26 cellular contexts compared by ENCODE assay signal in genomic region chr14:100544506-100545141, GRCh38. TPM values are rescaled to one million over a fixed set of nuclear protein-coding genes. Genes with fewer than 3 reads are reported as not detected.
DNase-seq lines count a peak whose midpoint lies in the region; ATAC-seq, FAIRE-seq and TF ChIP-seq lines count a peak whose summit lies in the region.
"Had no signal": no experiment of that assay in that cellular context is flagged by ENCODE, and none has a peak within 500 bp of the region (broad histone marks: within the 10 kb centered on the region; RNA-seq: fewer than 3 reads in every experiment).

No MANE protein-coding gene starts in this region.

- H3K4me3 ChIP-seq in K562 (no peak overlapping the region), small intestine (ENCODE audit: low read depth in 1 of 2, low read length in 2 of 2) (no peak overlapping the region)
- H3K4me3 ChIP-seq: Peyer's patch, SJSA1 had no signal

- no peak overlapping the region for H2BK120ac ChIP-seq in H9 (ENCODE audit: low read depth, low read length, poor library complexity, severe bottlenecking)

- no peak overlapping the region for H3T11ph ChIP-seq in H9 (ENCODE audit: low read length)

- no peak overlapping the region for H3K56ac ChIP-seq in H9 (ENCODE audit: insufficient read length, low read depth, low read length)

- H3K23me2 ChIP-seq in H9 (ENCODE audit: insufficient read length, low read depth, low read length, poor library complexity, severe bottlenecking) = no peaks in the 10 kb centered on the region

- no peaks in the 10 kb centered on the region for H3K36me3 ChIP-seq in K562 (ENCODE audit: control insufficient read depth, insufficient read depth, low read length)
- no peaks in the 10 kb centered on the region for H3K36me3 ChIP-seq in small intestine (ENCODE audit: control insufficient read depth in 2 of 2, insufficient read depth in 2 of 2, low read length in 2 of 2)
- H3K36me3 ChIP-seq: Peyer's patch, SJSA1 had no signal

- no peak overlapping the region for H4K5ac ChIP-seq in H9 (ENCODE audit: insufficient read length, low read depth, low read length)

- no peak for TF ChIP-seq EP300 in K562 (IDR thresholded peaks at IDR 0.05; ENCODE audit: low read length)

- H3K4me3 Mint-ChIP-seq in H9 = no peak overlapping the region

- intact Hi-C loops in K562 (cut with micrococcal nuclease) = loop anchor here (5.0 kb wide), 1 partner anchor 103 kb away; no protein-coding TSS in a partner anchor

- H4K91ac ChIP-seq in H9 (ENCODE audit: insufficient read length, low read depth, low read length) = no peak overlapping the region

- WGBS in H9 (ENCODE audit: extremely low coverage, insufficient read length, low lambda C conversion rate) = no CpG with 5 or more reads among the region's 15 CpGs
- 75% methylated on average over 10 of the region's 15 CpGs for WGBS in K562 (ENCODE audit: insufficient coverage, low coverage, missing lambda C conversion rate)
- 74 to 85% (median 79%) methylated on average over 14 to 15 of the region's 15 CpGs for WGBS in small intestine, 3 donors

- H3K23ac ChIP-seq in H9 (ENCODE audit: insufficient read length, low read depth, low read length) = no peak overlapping the region

- ATAC-seq in K562 (no peak), HG03457 (IDR thresholded peaks at IDR 0.05; ENCODE audit: unreplicated experiment) (no peak), HG03280 (IDR thresholded peaks at IDR 0.05; ENCODE audit: unreplicated experiment) (no peak)

- H3K9me1 ChIP-seq in K562 (ENCODE audit: control insufficient read depth, insufficient read depth, low read length) = no peaks in the 10 kb centered on the region

- H3K79me2 ChIP-seq in H9 (ENCODE audit: insufficient read depth, low read length) (no peaks in the 10 kb centered on the region), K562 (ENCODE audit: control insufficient read depth, insufficient read depth, low read length) (no peaks in the 10 kb centered on the region)

- H3K27me3 ChIP-seq in H9 (ENCODE audit: insufficient read depth, low read length) (no peaks in the 10 kb centered on the region), K562 (ENCODE audit: control insufficient read depth in 2 of 2, insufficient read depth in 2 of 2, low read length in 2 of 2) (no peaks in the 10 kb centered on the region), small intestine (ENCODE audit: control insufficient read depth in 2 of 2, insufficient read depth in 2 of 2, low read length in 2 of 2) (no peaks in the 10 kb centered on the region)
- H3K27me3 ChIP-seq: Peyer's patch had no signal

- in situ Hi-C loops in K562 (cut with MboI) = no loop called here

- H2BK12ac ChIP-seq in H9 (ENCODE audit: insufficient read length, low read depth, low read length) = no peak overlapping the region

- no peak overlapping the region for H4K8ac ChIP-seq in H9 (replicated peaks; ENCODE audit: insufficient read length, low read depth, low read length)

- H3K4me1 Mint-ChIP-seq in H9 = peaks cover 8 to 15% of the 10 kb centered on the region in 2 experiments

- H4K20me1 ChIP-seq in H9 (ENCODE audit: control insufficient read depth, insufficient read depth, insufficient read length) (no peaks in the 10 kb centered on the region), K562 (replicated peaks; ENCODE audit: control insufficient read depth, insufficient read depth, low read length) (no peaks in the 10 kb centered on the region)

- no peaks in the 10 kb centered on the region; a peak in 1 of 5 replicates for H3K9me3 Mint-ChIP-seq in H9

- no peak for TF ChIP-seq RAD21 in K562 (CRISPR knock-in tag; conservative IDR thresholded peaks at IDR 0.05 in 1 of 2, IDR thresholded peaks at IDR 0.05 in 1 of 2)

- FAIRE-seq in K562 (lab: Jason Lieb, UNC) (no peak), small intestine (lab: Jason Lieb, UNC) (no peak)
- FAIRE-seq: D721Med, GM19239, H54, HTR-8/SVneo had no signal

- BruUV-seq in K562 (replicated peaks; lab: Mats Ljungman, UMichigan) = no TSS peak

- DNase-seq in NCI-H82 (lab: John Stamatoyannopoulos, UW) (peak; percentile 7), NCI-H82 treated with DMSO at 0.1 percent for 48 hours (lab: John Stamatoyannopoulos, UW; ENCODE audit: unreplicated experiment) (no peak), H9 (no peak), K562 (ENCODE audit: extremely low read depth in 1 of 4, low spot score in 3 of 4) (peak in 2 of 4 experiments; percentile 41 to 46), small intestine (peak; percentile 14), HUDEP-2 (lab: John Stamatoyannopoulos, UW; ENCODE audit: unreplicated experiment in 76 of 76) (no peak)
- DNase-seq: DMS53, GF-D8, IMR-90, Karpas-422, MV-4-11, NCI-H1105 treated with DMSO at 0.1 percent for 48 hours, NCI-H2029 treated with DMSO at 0.1 percent for 48 hours, NCI-H226, NCI-H510A treated with DMSO at 0.1 percent for 48 hours, NCI-H748 treated with DMSO at 0.1 percent for 48 hours, Peyer's patch had no signal

- no peak overlapping the region for H2AK5ac ChIP-seq in H9 (ENCODE audit: insufficient read length, low read length)

- H2BK15ac ChIP-seq in H9 (ENCODE audit: low read depth, low read length) = no peak overlapping the region

- H3K18ac ChIP-seq in H9 (ENCODE audit: insufficient read length, low read depth, low read length) = no peak overlapping the region

- H3K4me1 ChIP-seq in H9 (ENCODE audit: insufficient read depth, low read length) (peaks cover 3% of the 10 kb centered on the region; the same call in 1 of the 2 replicates), K562 (replicated peaks in 1 of 2; ENCODE audit: control insufficient read depth in 2 of 2, insufficient read depth in 2 of 2, low read length in 2 of 2) (peaks cover 12 to 60% of the 10 kb centered on the region in 2 experiments; a peak in 4 of 5 replicates), small intestine (ENCODE audit: control insufficient read depth in 2 of 2, insufficient read depth in 1 of 2, low read depth in 1 of 2, low read length in 1 of 2) (no peaks in the 10 kb centered on the region)

- H3K27me3 Mint-ChIP-seq in H9 (ENCODE audit: low read depth) = peaks cover 2% of the 10 kb centered on the region; the same call in 1 of the 2 replicates

- H3K14ac ChIP-seq in H9 (ENCODE audit: insufficient read depth, low read length) = peak overlapping the region; percentile 21

- H3K4me2 ChIP-seq in H9 (ENCODE audit: insufficient read depth, insufficient read length, low read length) (no peak overlapping the region), K562 (ENCODE audit: insufficient read depth, low read length) (no peak overlapping the region)

- no peak overlapping the region for H2AFZ ChIP-seq in H9 (ENCODE audit: low read length)
- 0 out of 2 replicates have a peak overlapping the region, but pooled peaks have one; percentile 96 for H2AFZ ChIP-seq in K562 (ENCODE audit: low read depth, low read length)

- no peak overlapping the region for H3K27ac ChIP-seq in H9 (ENCODE audit: insufficient read length, low read depth, low read length)
- H3K27ac ChIP-seq in K562 (ENCODE audit: extremely low read depth, low read depth, low read length) = no peak overlapping the region
- H3K27ac ChIP-seq in small intestine (ENCODE audit: low read depth in 1 of 2, low read length in 1 of 2) = no peak overlapping the region
- H3K27ac ChIP-seq: 22Rv1, C4-2B, Peyer's patch, SJSA1 had no signal

- TF ChIP-seq CTCF in H9 (conservative IDR thresholded peaks at IDR 0.05) (no peak), K562 (IDR thresholded peaks at IDR 0.05 in 2 of 3, conservative IDR thresholded peaks at IDR 0.05 in 1 of 3; ENCODE audit: insufficient read depth in 2 of 3, low read depth in 1 of 3, low read length in 3 of 3) (no peak)

- H3K9me3 ChIP-seq in H9 (ENCODE audit: control insufficient read depth, low read depth, low read length) = no peaks in the 10 kb centered on the region
- H3K9me3 ChIP-seq in K562 (replicated peaks; ENCODE audit: control insufficient read depth, insufficient read depth, low read depth, low read length) = no peaks in the 10 kb centered on the region
- no peaks in the 10 kb centered on the region for H3K9me3 ChIP-seq in small intestine (ENCODE audit: control insufficient read depth, low read depth)
- H3K9me3 ChIP-seq: Peyer's patch, SJSA1 had no signal

- no peak for TF ChIP-seq POLR2A in K562 (conservative IDR thresholded peaks at IDR 0.05)

- H3K27ac Mint-ChIP-seq in H9 = no peak overlapping the region

- H3K9ac ChIP-seq in H9 (ENCODE audit: extremely low read depth, insufficient read length, low read length) (no peak overlapping the region), K562 (ENCODE audit: insufficient read depth in 1 of 2, low read depth in 2 of 2, low read length in 2 of 2) (peak overlapping the region in 1 of 2 experiments; percentile 20; a peak in 1 of 4 replicates)

- H3K79me1 ChIP-seq in H9 (ENCODE audit: insufficient read depth, low read depth, low read length, poor library complexity, severe bottlenecking) = no peaks in the 10 kb centered on the region

- CTCF ChIA-PET in K562 (lab: Yijun Ruan, JAX; ENCODE audit: low intra/inter-chr PET ratio) = no interaction called here

- POLR2A ChIA-PET in K562 (lab: Yijun Ruan, JAX) = interaction anchor here (0.6 to 1.0 kb wide), 4 partner anchors 10 to 68 kb away, joined by 3 to 5 read pairs (median 3); no protein-coding TSS in a partner anchor

- no peak overlapping the region for H2BK5ac ChIP-seq in H9 (ENCODE audit: insufficient read length, low read length)

- no peak overlapping the region for H2BK20ac ChIP-seq in H9 (ENCODE audit: low read depth, low read length, poor library complexity, severe bottlenecking)

- no peak overlapping the region for H3K4ac ChIP-seq in H9 (ENCODE audit: low read depth, low read length)

- H3K36me3 Mint-ChIP-seq in H9 (ENCODE audit: insufficient read depth in 1 of 3, low read depth in 3 of 3) = no peaks in the 10 kb centered on the region

RNA-seq across cellular contexts. Expression of gene BEGAIN, which starts 42.6 kb away (rescaled TPM):
- 2.6 and 2.7 TPM in 2 replicates for total RNA-seq in H9 (2021)
- 1.2 and 3.3 TPM in 2 replicates for total RNA-seq in K562 (2011; cell fraction: chromatin; rRNA removed; ENCODE audit: low replicate concordance)
- 0.53 and 2.2 TPM in 2 replicates for total RNA-seq in K562 (2011; cell fraction: nucleolus; rRNA removed)
- total RNA-seq in K562 (2011; cell fraction: nucleoplasm; rRNA removed) = 0.31 and 0.95 TPM in 2 replicates
- total RNA-seq in K562 (2014; rRNA removed) = 0.20 and 0.68 TPM in 2 replicates
- total RNA-seq in K562 (2014; rRNA removed; fragmentation: Illumina TruSeq; extraction: Trizol) = 0.10 TPM in 1 of 2 replicates, not detected in the other
- 0.11 and 0.40 TPM in 2 replicates for total RNA-seq in K562 (2015; rRNA removed; fragmentation: Illumina TruSeq; extraction: Trizol)
- total RNA-seq in K562 (2021) = 0.55 and 1.1 TPM in 2 replicates
- 0.54 and 1.4 TPM in 2 replicates for polyA plus RNA-seq in K562 (2011; rRNA removed)
- polyA plus RNA-seq in K562 (2011; cell fraction: cytosol; rRNA removed) = 1.5 TPM in 2 replicates
- polyA plus RNA-seq in K562 (2011; cell fraction: nucleus; rRNA removed) = 5.2 and 5.3 TPM in 2 replicates
- 0.25 and 0.51 TPM in 2 replicates for polyA plus RNA-seq in K562 (2012)
- polyA plus RNA-seq in K562 (2014; fragmentation: Illumina TruSeq; extraction: Trizol) = 0.07 and 0.50 TPM in 2 replicates
- polyA plus RNA-seq in K562 (2014; fragmentation: Nextera tagmentation; extraction: Ambion mirVana) = not detected
- polyA plus RNA-seq in K562 (2014; rRNA removed) = 0.62 and 1.7 TPM in 2 replicates
- 0.45 and 1.1 TPM in 2 replicates for polyA minus RNA-seq in K562 (2011; rRNA and poly(A)+ RNA removed)
- polyA minus RNA-seq in K562 (2011; cell fraction: cytosol; rRNA and poly(A)+ RNA removed) = 0.86 and 2.7 TPM in 2 replicates
- 0.81 and 1.3 TPM in 2 replicates for polyA minus RNA-seq in K562 (2011; cell fraction: nucleus; rRNA and poly(A)+ RNA removed)
- 10 to 100 TPM in 1 of 3 donors, 1 to 10 TPM in 2; 1.3 to 13.5 (median 7.4) TPM for polyA plus RNA-seq in small intestine
- total RNA-seq: SJSA1 had no signal

Comparison
In these comparisons a context has a peak if more than half of its experiments do, and no peak if none do; other contexts are left out.
1. DNase-seq: peak in NCI-H82 (single experiment) and small intestine (single experiment); none in NCI-H82 treated with DMSO at 0.1 percent for 48 hours (single experiment), H9 (single experiment) and HUDEP-2 (0 of 76).